Comparison of ENCODE assay signal across 19 cellular contexts in the genomic region with DNA sequence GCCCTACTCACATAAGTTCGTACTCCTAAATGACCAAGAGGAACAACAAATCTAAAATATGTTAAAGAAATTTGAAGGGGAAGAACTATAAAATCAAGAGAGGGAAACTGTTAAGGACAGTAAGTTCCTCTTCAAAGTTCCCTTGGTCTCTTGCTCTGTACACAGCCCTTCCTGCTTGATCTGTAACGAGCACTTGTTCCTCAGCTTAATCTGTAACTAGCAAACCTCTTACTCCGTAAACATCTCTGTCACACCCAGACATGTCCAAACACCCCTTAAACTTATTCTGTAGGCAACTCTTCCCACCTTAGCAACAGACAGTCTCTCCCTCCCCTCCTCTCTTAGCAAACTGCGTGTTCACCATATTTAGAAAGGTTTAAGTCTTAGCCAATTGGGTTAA. TPM values are rescaled to one million over a fixed set of nuclear protein-coding genes. Genes with fewer than 3 reads are reported as not detected.
DNase-seq lines count a peak whose midpoint lies in the region; ATAC-seq lines count a peak whose summit lies in the region.
"Had no signal": no experiment of that assay in that cellular context is flagged by ENCODE, and none has a peak within 500 bp of the region (broad histone marks: within the 10 kb centered on the region; RNA-seq: fewer than 3 reads in every experiment).

No MANE protein-coding gene starts in this region.

- peak overlapping the region; percentile 46 for H3K27ac Mint-ChIP-seq in activated naive CD4-positive, alpha-beta T cell treated with anti-CD3 and anti-CD28 coated beads for 36 hours
- H3K27ac Mint-ChIP-seq in activated naive CD4-positive, alpha-beta T cell treated with anti-CD3 and anti-CD28 coated beads, Interleukin-2, amount 10 ng/mL, durations not matched to agents 7 days and 5 days = no peak overlapping the region
- H3K27ac Mint-ChIP-seq in T-cell = peak overlapping the region; percentile 61 to 68

- ATAC-seq in T-cell (replicated peaks in 1 of 4) (no peak), left colon (peak; percentile 73), HG02870 (IDR thresholded peaks at IDR 0.05; ENCODE audit: unreplicated experiment) (no peak)
- ATAC-seq: HCT116 had no signal

- no peak overlapping the region for H3K4me3 Mint-ChIP-seq in activated naive CD4-positive, alpha-beta T cell treated with anti-CD3 and anti-CD28 coated beads for 36 hours
- H3K4me3 Mint-ChIP-seq in activated naive CD4-positive, alpha-beta T cell treated with anti-CD3 and anti-CD28 coated beads, Interleukin-2, amount 10 ng/mL, durations not matched to agents 7 days and 5 days = no peak overlapping the region
- H3K4me3 Mint-ChIP-seq in T-cell = no peak overlapping the region

- CTCF ChIA-PET in activated naive CD4-positive, alpha-beta T cell treated with anti-CD3 and anti-CD28 coated beads for 36 hours (lab: Charles Lee) = no interaction called here
- CTCF ChIA-PET in activated naive CD4-positive, alpha-beta T cell treated with anti-CD3 and anti-CD28 coated beads, Interleukin-2, amount 10 ng/mL, durations not matched to agents 7 days and 5 days (lab: Charles Lee) = no interaction called here
- CTCF ChIA-PET in T-cell (lab: Charles Lee) = interaction anchor here in 1 of 2 donors (0.6 to 1.0 kb wide), 2 partner anchors 12 to 14 kb away, joined by 3 to 7 read pairs; no protein-coding TSS in a partner anchor

- H3K4me1 Mint-ChIP-seq in activated naive CD4-positive, alpha-beta T cell treated with anti-CD3 and anti-CD28 coated beads for 36 hours (ENCODE audit: low read depth) = peaks cover 4% of the 10 kb centered on the region
- peaks cover 10% of the 10 kb centered on the region for H3K4me1 Mint-ChIP-seq in activated naive CD4-positive, alpha-beta T cell treated with anti-CD3 and anti-CD28 coated beads, Interleukin-2, amount 10 ng/mL, durations not matched to agents 7 days and 5 days
- H3K4me1 Mint-ChIP-seq in T-cell = peaks cover 7 to 17% (median 9%) of the 10 kb centered on the region in 3 donors

- H3K9me3 Mint-ChIP-seq in activated naive CD4-positive, alpha-beta T cell treated with anti-CD3 and anti-CD28 coated beads for 36 hours = peaks cover 63% of the 10 kb centered on the region
- peaks cover 63% of the 10 kb centered on the region for H3K9me3 Mint-ChIP-seq in activated naive CD4-positive, alpha-beta T cell treated with anti-CD3 and anti-CD28 coated beads, Interleukin-2, amount 10 ng/mL, durations not matched to agents 7 days and 5 days
- peaks cover 14 to 57% (median 28%) of the 10 kb centered on the region in 3 donors for H3K9me3 Mint-ChIP-seq in T-cell

- POLR2A ChIA-PET in T-cell (lab: Charles Lee) = no interaction called here

- intact Hi-C loops in activated naive CD4-positive, alpha-beta T cell treated with anti-CD3 and anti-CD28 coated beads for 36 hours (cut with micrococcal nuclease) = no loop called here
- intact Hi-C loops in left colon (cut with DNase I, micrococcal nuclease) = no loop called here

- DNase-seq in activated naive CD4-positive, alpha-beta T cell treated with anti-CD3 and anti-CD28 coated beads for 36 hours = no peak
- DNase-seq in activated naive CD4-positive, alpha-beta T cell treated with anti-CD3 and anti-CD28 coated beads, Interleukin-2, amount 10 ng/mL, durations not matched to agents 7 days and 5 days = no peak
- DNase-seq in T-cell (no peak), left colon (no peak), GDM1 (lab: John Stamatoyannopoulos, UW) (no peak), NCI-H2029 (lab: John Stamatoyannopoulos, UW) (no peak)
- DNase-seq: COR-L47, DMS79, KG1, NCI-H1694, NCI-H2081 treated with DMSO at 0.1 percent for 48 hours, NCI-H446, NCI-H526, OCI-M1, SJCRH30 had no signal

- peaks cover 79% of the 10 kb centered on the region for H3K36me3 Mint-ChIP-seq in activated naive CD4-positive, alpha-beta T cell treated with anti-CD3 and anti-CD28 coated beads for 36 hours (ENCODE audit: low read depth)
- peaks cover 82% of the 10 kb centered on the region for H3K36me3 Mint-ChIP-seq in activated naive CD4-positive, alpha-beta T cell treated with anti-CD3 and anti-CD28 coated beads, Interleukin-2, amount 10 ng/mL, durations not matched to agents 7 days and 5 days
- H3K36me3 Mint-ChIP-seq in T-cell = peaks cover 81% of the 10 kb centered on the region

- no peaks in the 10 kb centered on the region for H3K27me3 Mint-ChIP-seq in activated naive CD4-positive, alpha-beta T cell treated with anti-CD3 and anti-CD28 coated beads for 36 hours (ENCODE audit: low read depth)
- H3K27me3 Mint-ChIP-seq in activated naive CD4-positive, alpha-beta T cell treated with anti-CD3 and anti-CD28 coated beads, Interleukin-2, amount 10 ng/mL, durations not matched to agents 7 days and 5 days = no peaks in the 10 kb centered on the region
- no peaks in the 10 kb centered on the region for H3K27me3 Mint-ChIP-seq in T-cell

RNA-seq across cellular contexts. Expression of a gene that starts 29.9 kb away (rescaled TPM):
- not detected for total RNA-seq in activated naive CD4-positive, alpha-beta T cell treated with anti-CD3 and anti-CD28 coated beads for 36 hours
- total RNA-seq in T-cell (under 1 TPM in 2 of 5 donors, not detected in 3; 0.13 to 0.23 TPM), left colon (10 to 100 TPM in 1 of 2 donors, 1 to 10 TPM in 1; 2.7 to 31.1 TPM)
- total RNA-seq: A172, H1 had no signal
